In genomic region chr14:77041837-77042557, GRCh38 we compare ENCODE assay signal across 9 cellular contexts. TPM values are rescaled to one million over a fixed set of nuclear protein-coding genes. Genes with fewer than 3 reads are reported as not detected.
DNase-seq lines count a peak whose midpoint lies in the region; ATAC-seq, FAIRE-seq and TF ChIP-seq lines count a peak whose summit lies in the region.
"Had no signal": no experiment of that assay in that cellular context is flagged by ENCODE, and none has a peak within 500 bp of the region (broad histone marks: within the 10 kb centered on the region; RNA-seq: fewer than 3 reads in every experiment).

No MANE protein-coding gene starts in this region.

- H3K36me3 ChIP-seq in SJSA1 = no peaks in the 10 kb centered on the region
- no peaks in the 10 kb centered on the region for H3K36me3 ChIP-seq in esophagus (ENCODE audit: control insufficient read depth in 2 of 2, insufficient read depth in 2 of 2, low read length in 1 of 2)

- H3K9me3 ChIP-seq in SJSA1 (replicated peaks) (no peaks in the 10 kb centered on the region), esophagus (ENCODE audit: control insufficient read depth in 2 of 2, insufficient read depth in 1 of 2, low read depth in 1 of 2, low read length in 1 of 2) (no peaks in the 10 kb centered on the region)

- peak overlapping the region; percentile 77 for H3K4me3 Mint-ChIP-seq in activated naive CD4-positive, alpha-beta T cell treated with anti-CD3 and anti-CD28 coated beads for 36 hours
- H3K4me3 Mint-ChIP-seq in neural crest cell = peak overlapping the region; percentile 66

- no peaks in the 10 kb centered on the region for H3K27me3 ChIP-seq in SJSA1 (replicated peaks)
- H3K27me3 ChIP-seq in esophagus (ENCODE audit: control insufficient read depth in 1 of 2, insufficient read depth in 2 of 2, low read length in 2 of 2) = no peaks in the 10 kb centered on the region

- CTCF ChIA-PET in activated naive CD4-positive, alpha-beta T cell treated with anti-CD3 and anti-CD28 coated beads for 36 hours (lab: Charles Lee) = interaction anchor here (0.6 to 8.5 kb wide), 14 partner anchors 8 to 129 kb away, joined by 3 to 76 read pairs (median 6); partner anchors contain the start of gene IRF2BPL

- H3K4me3 ChIP-seq in SJSA1 (no peak overlapping the region), esophagus (ENCODE audit: low read depth in 1 of 2, low read length in 2 of 2) (no peak overlapping the region)

- H3K36me3 Mint-ChIP-seq in activated naive CD4-positive, alpha-beta T cell treated with anti-CD3 and anti-CD28 coated beads for 36 hours (ENCODE audit: low read depth) = no peaks in the 10 kb centered on the region
- H3K36me3 Mint-ChIP-seq in neural crest cell (ENCODE audit: low read depth) = no peaks in the 10 kb centered on the region

- intact Hi-C loops in activated naive CD4-positive, alpha-beta T cell treated with anti-CD3 and anti-CD28 coated beads for 36 hours (cut with micrococcal nuclease) = loop anchor here (2.0 to 5.0 kb wide), 4 partner anchors 273 to 1500 kb away; partner anchors contain the start of genes AHSA1, GSTZ1, POMT2 and VIPAS39

- no peak for TF ChIP-seq POLR2A in H54 (IDR thresholded peaks at IDR 0.05; ENCODE audit: low read depth, low read length)

- H3K9me3 Mint-ChIP-seq in activated naive CD4-positive, alpha-beta T cell treated with anti-CD3 and anti-CD28 coated beads for 36 hours = no peaks in the 10 kb centered on the region
- no peaks in the 10 kb centered on the region for H3K9me3 Mint-ChIP-seq in neural crest cell

- FAIRE-seq in H54 (lab: Jason Lieb, UNC) = no peak
- FAIRE-seq: GM18507 had no signal

- peak; percentile 38 for DNase-seq in activated naive CD4-positive, alpha-beta T cell treated with anti-CD3 and anti-CD28 coated beads for 36 hours
- no peak for DNase-seq in activated naive CD4-positive, alpha-beta T cell treated with Interleukin-2 at 50 U/mL for 16 hours
- peak in 1 of 2 experiments; percentile 63 for DNase-seq in SJSA1 (ENCODE audit: low read depth in 1 of 2, low spot score in 2 of 2)
- no peak for DNase-seq in neural crest cell (ENCODE audit: low read depth, low spot score)
- no peak for DNase-seq in H54 (ENCODE audit: insufficient read length, low spot score)
- DNase-seq in SK-N-DZ (ENCODE audit: low spot score) = no peak

- no peak for TF ChIP-seq CTCF in neural crest cell (conservative IDR thresholded peaks at IDR 0.05)

- H3K27me3 Mint-ChIP-seq in activated naive CD4-positive, alpha-beta T cell treated with anti-CD3 and anti-CD28 coated beads for 36 hours (ENCODE audit: low read depth) = no peaks in the 10 kb centered on the region
- no peaks in the 10 kb centered on the region for H3K27me3 Mint-ChIP-seq in neural crest cell (ENCODE audit: low read depth)

- peak overlapping the region; percentile 99 for H3K27ac Mint-ChIP-seq in activated naive CD4-positive, alpha-beta T cell treated with anti-CD3 and anti-CD28 coated beads for 36 hours
- H3K27ac Mint-ChIP-seq in neural crest cell (ENCODE audit: unreplicated experiment) = peak overlapping the region; percentile 87

- H3K4me1 Mint-ChIP-seq in activated naive CD4-positive, alpha-beta T cell treated with anti-CD3 and anti-CD28 coated beads for 36 hours (ENCODE audit: low read depth) = peaks cover 91% of the 10 kb centered on the region
- peaks cover 86% of the 10 kb centered on the region for H3K4me1 Mint-ChIP-seq in neural crest cell

- peaks cover 85% of the 10 kb centered on the region for H3K4me1 ChIP-seq in SJSA1 (replicated peaks)
- peaks cover 0 to 20% of the 10 kb centered on the region in 2 donors for H3K4me1 ChIP-seq in esophagus (ENCODE audit: control insufficient read depth in 2 of 2, insufficient read depth in 2 of 2, low read length in 1 of 2)

- no peak for ATAC-seq in GM19397 (IDR thresholded peaks at IDR 0.05; ENCODE audit: unreplicated experiment)

- H3K27ac ChIP-seq in SJSA1 (peak overlapping the region; percentile 97), esophagus (ENCODE audit: low read depth in 2 of 2, low read length in 1 of 2) (peak overlapping the region; percentile 76 to 93)

- WGBS in esophagus, 2 donors = 28 to 31% methylated on average over 14 of the region's 14 CpGs

RNA-seq across cellular contexts. Expression of gene IRF2BPL, which starts 13.5 kb away (rescaled TPM):
- total RNA-seq in activated naive CD4-positive, alpha-beta T cell treated with anti-CD3 and anti-CD28 coated beads for 36 hours = 10 to 100 TPM; 34.8 to 35.2 TPM
- total RNA-seq in SJSA1 (2014; rRNA removed; shearing (Covaris generic)) = 9.8 and 16.4 TPM in 2 replicates
- polyA plus RNA-seq in esophagus = 1 to 10 TPM; 3.5 to 9.5 TPM
- 42.6 and 43.6 TPM in 2 replicates for total RNA-seq in neural crest cell
- polyA plus RNA-seq in SK-N-DZ (2014; cell fraction: cytosol; rRNA removed) = 18.1 and 20.5 TPM in 2 replicates
- 10.6 and 12.5 TPM in 2 replicates for polyA plus RNA-seq in SK-N-DZ (2014; cell fraction: nucleus; rRNA removed)

RNA-seq across cellular contexts. Expression of gene CIPC, which starts 56.1 kb away (rescaled TPM):
- total RNA-seq in activated naive CD4-positive, alpha-beta T cell treated with anti-CD3 and anti-CD28 coated beads for 36 hours = 1 to 10 TPM; 5.6 to 6.1 TPM
- 8.8 and 11.0 TPM in 2 replicates for total RNA-seq in SJSA1 (2014; rRNA removed; shearing (Covaris generic))
- 10 to 100 TPM in 1 of 2 donors, 1 to 10 TPM in 1; 9.3 to 12.0 TPM for polyA plus RNA-seq in esophagus
- total RNA-seq in neural crest cell = 28.7 and 29.8 TPM in 2 replicates
- 22.1 and 24.0 TPM in 2 replicates for polyA plus RNA-seq in SK-N-DZ (2014; cell fraction: cytosol; rRNA removed)
- polyA plus RNA-seq in SK-N-DZ (2014; cell fraction: nucleus; rRNA removed) = 8.5 and 11.2 TPM in 2 replicates
